Comparison of ENCODE assay signal across 1 cellular context in genomic region chr20:53024653-53025052, GRCh38.
TF ChIP-seq lines count a peak whose summit lies in the region.

No MANE protein-coding gene starts in this region.

TF ChIP-seq in HepG2, 621 proteins besides CTCF, POLR2A, EP300 and RAD21:
- TF ChIP-seq ZNF260 (CRISPR knock-in tag; IDR thresholded peaks at IDR 0.05; ENCODE audit: borderline replicate concordance, low read depth) = 0 out of 2 replicates have a peak, but pooled peaks have one; percentile 94
TF ChIP-seq in HepG2: peak in this region for 1; not testable (repeated sequence) for 620.
